8 cellular contexts compared by ENCODE assay signal in the genomic region with DNA sequence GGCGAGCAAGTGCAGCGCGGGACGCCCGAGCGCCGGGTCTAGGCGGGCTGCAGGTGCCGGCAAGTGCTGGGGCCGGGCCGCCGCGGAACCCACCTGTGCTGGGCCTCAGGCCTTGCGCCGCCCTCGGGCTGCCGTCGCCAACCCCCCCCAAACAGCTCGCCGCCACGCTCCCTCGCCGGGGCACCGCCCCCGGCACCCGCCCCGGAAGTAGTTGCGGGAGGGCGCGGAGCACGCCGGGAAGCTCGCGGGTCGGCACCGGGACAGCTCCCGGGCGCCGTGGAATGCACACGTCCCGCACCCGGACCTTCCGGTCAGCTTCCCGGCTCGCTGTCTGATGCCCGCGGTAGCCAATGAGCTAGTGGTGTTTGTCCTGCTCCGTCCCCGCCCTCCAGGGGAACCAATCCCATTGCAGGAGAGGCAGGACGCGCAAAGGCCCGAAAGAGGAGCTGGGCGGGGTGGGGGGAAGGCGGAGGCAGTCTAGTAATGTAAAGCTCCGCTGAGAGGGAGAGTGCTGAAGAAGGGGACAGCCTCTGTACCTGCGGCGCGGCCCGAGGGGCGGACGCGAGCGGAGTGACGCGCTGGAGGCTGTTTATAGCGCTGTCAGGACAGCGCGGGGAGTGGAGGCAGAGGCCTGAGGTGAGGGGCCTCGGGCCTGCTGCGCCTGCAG. TPM values are rescaled to one million over a fixed set of nuclear protein-coding genes. Genes with fewer than 3 reads are reported as not detected.
DNase-seq lines count a peak whose midpoint lies in the region; ATAC-seq and TF ChIP-seq lines count a peak whose summit lies in the region.

A gene with protein sequence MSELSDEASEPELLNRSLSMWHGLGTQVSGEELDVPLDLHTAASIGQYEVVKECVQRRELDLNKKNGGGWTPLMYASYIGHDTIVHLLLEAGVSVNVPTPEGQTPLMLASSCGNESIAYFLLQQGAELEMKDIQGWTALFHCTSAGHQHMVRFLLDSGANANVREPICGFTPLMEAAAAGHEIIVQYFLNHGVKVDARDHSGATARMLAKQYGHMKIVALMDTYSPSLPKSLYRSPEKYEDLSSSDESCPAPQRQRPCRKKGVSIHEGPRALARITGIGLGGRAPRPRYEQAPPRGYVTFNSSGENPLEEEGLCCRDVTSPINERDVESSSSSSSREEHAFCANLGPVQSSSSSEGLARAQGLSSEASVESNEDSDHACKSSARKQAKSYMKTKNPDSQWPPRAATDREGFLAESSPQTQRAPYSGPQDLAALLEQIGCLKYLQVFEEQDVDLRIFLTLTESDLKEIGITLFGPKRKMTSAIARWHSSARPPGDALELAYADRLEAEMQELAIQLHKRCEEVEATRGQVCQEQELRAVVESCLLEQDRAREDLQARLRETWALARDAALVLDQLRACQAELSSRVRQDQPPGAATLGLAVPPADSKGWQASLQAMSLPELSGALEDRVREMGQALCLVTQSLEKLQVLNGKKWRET (minus strand): TSS at position 209 of the 667 bp plus-strand sequence. CDS start 4,122 bp downstream, outside the sequence.
A gene (plus strand): TSS at position 475 of the 667 bp plus-strand sequence. CDS start 1,978 bp downstream, outside the sequence.

- peaks cover 0 to 7% (median under 1%) of the 10 kb centered on the region in 4 donors for H3K36me3 ChIP-seq in right lobe of liver

- ATAC-seq in GM19328 (IDR thresholded peaks at IDR 0.05; ENCODE audit: unreplicated experiment) (peak; percentile 83), HG03469 (IDR thresholded peaks at IDR 0.05; ENCODE audit: unreplicated experiment) (peak; percentile 53), right lobe of liver (peak; percentile 96 to 98 (median 97))

- TF ChIP-seq CTCF in C4-2B (conservative IDR thresholded peaks at IDR 0.05) (no peak), dorsolateral prefrontal cortex (IDR thresholded peaks at IDR 0.05 in 54 of 56, conservative IDR thresholded peaks at IDR 0.05 in 2 of 56; ENCODE audit: low read depth in 1 of 56, partially characterized antibody in 56 of 56) (peak in 17 of 56 donors; percentile 4 to 42 (median 19)), right lobe of liver (IDR thresholded peaks at IDR 0.05) (no peak)

- H3K27me3 ChIP-seq in dorsolateral prefrontal cortex (no peaks in the 10 kb centered on the region), right lobe of liver (no peaks in the 10 kb centered on the region)

- WGBS in right lobe of liver (ENCODE audit: insufficient coverage, low coverage, low lambda C conversion rate, missing lambda C conversion rate): 0% methylated on average over 18 of the region's 70 CpGs

- H3K27ac ChIP-seq in C4-2B: peak within 1 kb of the TSS; percentile 87
- H3K27ac ChIP-seq in dorsolateral prefrontal cortex: peak within 1 kb of the TSS in 48 of 59 donors; percentile 14 to 88 (median 69)
- peak within 1 kb of the TSS in 2 of 3 donors; percentile 12 to 44 for H3K27ac ChIP-seq in right lobe of liver

- H3K4me3 ChIP-seq in dorsolateral prefrontal cortex (peak within 1 kb of the TSS; percentile 74 to 100 (median 96)), right lobe of liver (peak within 1 kb of the TSS; percentile 80 to 97 (median 94))

- peak; percentile 98 for DNase-seq in NCI-H69 (lab: John Stamatoyannopoulos, UW)
- DNase-seq in activated CD4-positive, alpha-beta T cell treated with anti-CD3 and anti-CD28 coated beads, Interleukin-2, amount 50 U/mL, for 4 hours: peak; percentile 65
- DNase-seq in dorsolateral prefrontal cortex: peak; percentile 90 to 98 (median 98)
- peak; percentile 97 to 99 (median 98) for DNase-seq in right lobe of liver
- DNase-seq in stimulated activated CD4-positive, alpha-beta T cell treated with anti-CD3 and anti-CD28 coated beads, Interleukin-4, amount 100 ng/mL, for 24 hours: peak; percentile 77

- H3K9me3 ChIP-seq in right lobe of liver: no peaks in the 10 kb centered on the region

- peaks cover 0 to 11% (median 0%) of the 10 kb centered on the region in 4 donors for H3K4me1 ChIP-seq in right lobe of liver

- peak; percentile 39 for TF ChIP-seq POLR2A in right lobe of liver (IDR thresholded peaks at IDR 0.05)

- intact Hi-C loops in dorsolateral prefrontal cortex (cut with DNase I): loop anchor here (1.0 to 10.0 kb wide), 5 partner anchors 33 to 111 kb away; a partner anchor contains a TSS
- intact Hi-C loops in right lobe of liver (cut with DNase I): loop anchor here in 1 of 2 donors (10.0 kb wide), 1 partner anchor 221 kb away; a partner anchor contains a TSS

RNA-seq across cellular contexts. Expression of the first gene that starts in this region (rescaled TPM):
- 10 to 100 TPM; 28.1 to 66.1 (median 44.0) TPM for total RNA-seq in dorsolateral prefrontal cortex
- total RNA-seq in right lobe of liver: 10 to 100 TPM in 1 of 6 experiments, 1 to 10 TPM in 5; 4.7 to 10.7 (median 7.6) TPM

RNA-seq across cellular contexts. Expression of the second gene that starts in this region (rescaled TPM):
- total RNA-seq in dorsolateral prefrontal cortex (1 to 10 TPM in 92 of 120 experiments, under 1 TPM in 28; 0.23 to 4.7 (median 1.5) TPM), right lobe of liver (under 1 TPM in 5 of 6 experiments, not detected in 1; 0.12 to 0.92 (median 0.42) TPM)

Comparison
In these comparisons a context has a peak if more than half of its experiments do, and no peak if none do; other contexts are left out.
1. Peak in every context shown above with its lines: DNase-seq, ATAC-seq, H3K4me3 ChIP-seq and H3K27ac ChIP-seq.
2. H3K27ac ChIP-seq: peak in every context shown above with its lines; median percentile 87 in C4-2B; 69 in dorsolateral prefrontal cortex; 28 in right lobe of liver.